Comparison of ENCODE assay signal across 1 cellular context in genomic region chr6:109340811-109341210, GRCh38.
TF ChIP-seq lines count a peak whose summit lies in the region.

No MANE protein-coding gene starts in this region.

TF ChIP-seq in GM23338, 12 proteins besides CTCF, POLR2A, EP300 and RAD21 (continued from another document):
- TF ChIP-seq, protein P1, sequence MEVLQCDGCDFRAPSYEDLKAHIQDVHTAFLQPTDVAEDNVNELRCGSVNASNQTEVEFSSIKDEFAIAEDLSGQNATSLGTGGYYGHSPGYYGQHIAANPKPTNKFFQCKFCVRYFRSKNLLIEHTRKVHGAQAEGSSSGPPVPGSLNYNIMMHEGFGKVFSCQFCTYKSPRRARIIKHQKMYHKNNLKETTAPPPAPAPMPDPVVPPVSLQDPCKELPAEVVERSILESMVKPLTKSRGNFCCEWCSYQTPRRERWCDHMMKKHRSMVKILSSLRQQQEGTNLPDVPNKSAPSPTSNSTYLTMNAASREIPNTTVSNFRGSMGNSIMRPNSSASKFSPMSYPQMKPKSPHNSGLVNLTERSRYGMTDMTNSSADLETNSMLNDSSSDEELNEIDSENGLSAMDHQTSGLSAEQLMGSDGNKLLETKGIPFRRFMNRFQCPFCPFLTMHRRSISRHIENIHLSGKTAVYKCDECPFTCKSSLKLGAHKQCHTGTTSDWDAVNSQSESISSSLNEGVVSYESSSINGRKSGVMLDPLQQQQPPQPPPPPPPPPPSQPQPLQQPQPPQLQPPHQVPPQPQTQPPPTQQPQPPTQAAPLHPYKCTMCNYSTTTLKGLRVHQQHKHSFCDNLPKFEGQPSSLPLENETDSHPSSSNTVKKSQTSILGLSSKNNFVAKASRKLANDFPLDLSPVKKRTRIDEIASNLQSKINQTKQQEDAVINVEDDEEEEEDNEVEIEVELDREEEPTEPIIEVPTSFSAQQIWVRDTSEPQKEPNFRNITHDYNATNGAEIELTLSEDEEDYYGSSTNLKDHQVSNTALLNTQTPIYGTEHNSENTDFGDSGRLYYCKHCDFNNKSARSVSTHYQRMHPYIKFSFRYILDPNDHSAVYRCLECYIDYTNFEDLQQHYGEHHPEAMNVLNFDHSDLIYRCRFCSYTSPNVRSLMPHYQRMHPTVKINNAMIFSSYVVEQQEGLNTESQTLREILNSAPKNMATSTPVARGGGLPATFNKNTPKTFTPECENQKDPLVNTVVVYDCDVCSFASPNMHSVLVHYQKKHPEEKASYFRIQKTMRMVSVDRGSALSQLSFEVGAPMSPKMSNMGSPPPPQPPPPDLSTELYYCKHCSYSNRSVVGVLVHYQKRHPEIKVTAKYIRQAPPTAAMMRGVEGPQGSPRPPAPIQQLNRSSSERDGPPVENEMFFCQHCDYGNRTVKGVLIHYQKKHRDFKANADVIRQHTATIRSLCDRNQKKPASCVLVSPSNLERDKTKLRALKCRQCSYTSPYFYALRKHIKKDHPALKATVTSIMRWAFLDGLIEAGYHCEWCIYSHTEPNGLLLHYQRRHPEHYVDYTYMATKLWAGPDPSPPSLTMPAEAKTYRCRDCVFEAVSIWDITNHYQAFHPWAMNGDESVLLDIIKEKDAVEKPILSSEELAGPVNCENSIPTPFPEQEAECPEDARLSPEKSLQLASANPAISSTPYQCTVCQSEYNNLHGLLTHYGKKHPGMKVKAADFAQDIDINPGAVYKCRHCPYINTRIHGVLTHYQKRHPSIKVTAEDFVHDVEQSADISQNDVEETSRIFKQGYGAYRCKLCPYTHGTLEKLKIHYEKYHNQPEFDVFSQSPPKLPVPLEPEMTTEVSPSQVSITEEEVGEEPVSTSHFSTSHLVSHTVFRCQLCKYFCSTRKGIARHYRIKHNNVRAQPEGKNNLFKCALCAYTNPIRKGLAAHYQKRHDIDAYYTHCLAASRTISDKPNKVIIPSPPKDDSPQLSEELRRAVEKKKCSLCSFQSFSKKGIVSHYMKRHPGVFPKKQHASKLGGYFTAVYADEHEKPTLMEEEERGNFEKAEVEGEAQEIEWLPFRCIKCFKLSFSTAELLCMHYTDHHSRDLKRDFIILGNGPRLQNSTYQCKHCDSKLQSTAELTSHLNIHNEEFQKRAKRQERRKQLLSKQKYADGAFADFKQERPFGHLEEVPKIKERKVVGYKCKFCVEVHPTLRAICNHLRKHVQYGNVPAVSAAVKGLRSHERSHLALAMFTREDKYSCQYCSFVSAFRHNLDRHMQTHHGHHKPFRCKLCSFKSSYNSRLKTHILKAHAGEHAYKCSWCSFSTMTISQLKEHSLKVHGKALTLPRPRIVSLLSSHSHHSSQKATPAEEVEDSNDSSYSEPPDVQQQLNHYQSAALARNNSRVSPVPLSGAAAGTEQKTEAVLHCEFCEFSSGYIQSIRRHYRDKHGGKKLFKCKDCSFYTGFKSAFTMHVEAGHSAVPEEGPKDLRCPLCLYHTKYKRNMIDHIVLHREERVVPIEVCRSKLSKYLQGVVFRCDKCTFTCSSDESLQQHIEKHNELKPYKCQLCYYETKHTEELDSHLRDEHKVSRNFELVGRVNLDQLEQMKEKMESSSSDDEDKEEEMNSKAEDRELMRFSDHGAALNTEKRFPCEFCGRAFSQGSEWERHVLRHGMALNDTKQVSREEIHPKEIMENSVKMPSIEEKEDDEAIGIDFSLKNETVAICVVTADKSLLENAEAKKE (CRISPR knock-in tag; IDR thresholded peaks at IDR 0.05), result no peak
- TF ChIP-seq STAT1 (IDR thresholded peaks at IDR 0.05; ENCODE audit: unreplicated experiment), result no peak
- no peak for TF ChIP-seq CREB1 (CRISPR knock-in tag; IDR thresholded peaks at IDR 0.05; ENCODE audit: low read depth)
- no peak for TF ChIP-seq POLR2AphosphoS5 (IDR thresholded peaks at IDR 0.05; ENCODE audit: low read depth)
- TF ChIP-seq REST (IDR thresholded peaks at IDR 0.05; ENCODE audit: unreplicated experiment), result no peak
